24 cellular contexts compared by ENCODE assay signal in the genomic region with DNA sequence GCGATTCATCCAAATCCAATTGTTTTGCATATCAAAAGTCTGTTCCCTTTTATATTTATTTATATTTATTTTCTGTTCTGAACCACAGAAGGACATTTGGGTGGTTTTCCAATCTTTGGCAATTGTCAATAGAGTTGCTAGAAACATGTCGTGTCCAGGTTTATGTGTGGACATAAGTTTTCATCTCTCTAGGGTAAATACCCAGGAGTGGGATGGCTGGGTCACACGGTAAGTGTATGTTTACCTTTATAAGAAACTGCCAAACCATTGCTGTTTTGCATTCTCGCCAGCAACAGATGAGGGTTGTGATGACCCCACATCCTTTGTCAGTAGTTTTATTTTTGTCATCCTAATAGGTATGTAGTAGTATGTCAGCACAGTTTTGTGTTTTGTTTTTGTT. TPM values are rescaled to one million over a fixed set of nuclear protein-coding genes. Genes with fewer than 3 reads are reported as not detected.
"Had no signal": no experiment of that assay in that cellular context is flagged by ENCODE, and none has a peak within 500 bp of the region (broad histone marks: within the 10 kb centered on the region; RNA-seq: fewer than 3 reads in every experiment).

No MANE protein-coding gene starts in this region.

- ATAC-seq: left cardiac atrium; lower lobe of right lung; psoas muscle; stimulated activated naive CD8-positive, alpha-beta T cell treated with anti-CD3 and anti-CD28 coated beads, Interleukin-15, Interleukin-2, amounts not matched to agents 100 U/mL and 50 U/mL, for 24 hours had no signal

- H3K27me3 Mint-ChIP-seq: type B pancreatic cell had no signal

- H3K9me3 Mint-ChIP-seq: endodermal cell, type B pancreatic cell had no signal

- H3K4me1 Mint-ChIP-seq: endodermal cell, nephron progenitor cell had no signal

- H3K4me3 Mint-ChIP-seq: endodermal cell, nephron progenitor cell, type B pancreatic cell had no signal

- DNase-seq: effector CD4-positive, alpha-beta T cell; endodermal cell; foreskin melanocyte; head of caudate nucleus; kidney; left cardiac atrium; left ventricle myocardium inferior; lower lobe of right lung; mesenchymal stem cell; midbrain; nephron progenitor cell; psoas muscle; retina; right lobe of liver; stimulated activated CD4-positive, alpha-beta T cell treated with anti-CD3 and anti-CD28 coated beads, Interleukin-12 subunit alpha, Interleukin-12 subunit beta, amount 100 ng/mL, for 4 hours; stimulated activated CD4-positive, alpha-beta T cell treated with anti-CD3 and anti-CD28 coated beads, Interleukin-2, amount 100 ng/mL, for 48 hours; stimulated activated naive CD8-positive, alpha-beta T cell treated with anti-CD3 and anti-CD28 coated beads, Interleukin-15, Interleukin-2, amounts not matched to agents 100 U/mL and 50 U/mL, for 24 hours; thyroid gland had no signal

- H3K27ac Mint-ChIP-seq: endodermal cell, nephron progenitor cell, type B pancreatic cell had no signal

RNA-seq across cellular contexts. Expression of a gene that starts 36.8 kb away (rescaled TPM):
- total RNA-seq: dermis microvascular lymphatic vessel endothelial cell, endodermal cell, endothelial cell of umbilical vein, hepatocyte, kidney, left cardiac atrium, left ventricle myocardium inferior, lower lobe of right lung, omental fat pad, psoas muscle, right lobe of liver, suprapubic skin, thyroid gland had no signal
- polyA plus RNA-seq: endothelial cell of umbilical vein, hepatocyte, psoas muscle had no signal
